In genomic region chr13:113792821-113793717, GRCh38 we compare ENCODE assay signal across 19 cellular contexts. TPM values are rescaled to one million over a fixed set of nuclear protein-coding genes. Genes with fewer than 3 reads are reported as not detected.
DNase-seq lines count a peak whose midpoint lies in the region; ATAC-seq and TF ChIP-seq lines count a peak whose summit lies in the region.
"Had no signal": no experiment of that assay in that cellular context is flagged by ENCODE, and none has a peak within 500 bp of the region (broad histone marks: within the 10 kb centered on the region; RNA-seq: fewer than 3 reads in every experiment).

No MANE protein-coding gene starts in this region.

- DNase-seq in cardiac septum (ENCODE audit: low spot score) (peak; percentile 67), left ventricle myocardium inferior (no peak), body of pancreas (peak in 1 of 4 donors; percentile 4), mucosa of descending colon (peak in 1 of 3 donors; percentile 32), aorta (peak in 1 of 2 donors; percentile 59)
- no peak for DNase-seq in effector CD8-positive, alpha-beta T cell (lab: John Stamatoyannopoulos, UW)
- DNase-seq: DMS53, EL, NCI-H1105, NCI-H1694, NCI-H2081 treated with DMSO at 0.1 percent for 48 hours, NCI-H510A, NCI-H82, OCI-M1, SIG-M5 had no signal

- intact Hi-C loops in cardiac septum (cut with DNase I) (no loop called here), left ventricle myocardium inferior (cut with micrococcal nuclease) (no loop called here), body of pancreas (cut with DNase I) (no loop called here), mucosa of descending colon (cut with DNase I, micrococcal nuclease) (no loop called here), aorta (cut with DNase I) (no loop called here)

- no peak overlapping the region for H3K27ac ChIP-seq in left ventricle myocardium inferior (replicated peaks)
- H3K27ac ChIP-seq in body of pancreas, result no peak overlapping the region
- H3K27ac ChIP-seq in aorta (ENCODE audit: low read depth in 1 of 2, low read length in 2 of 2), result no peak overlapping the region
- H3K27ac ChIP-seq: BLaER1 treated with 17β-estradiol and CSF1 and Interleukin-3, amounts not matched to agents 10 nM and 100 nM had no signal

- no peak for TF ChIP-seq CTCF in left ventricle myocardium inferior (IDR thresholded peaks at IDR 0.05; ENCODE audit: borderline replicate concordance)
- TF ChIP-seq CTCF in body of pancreas (IDR thresholded peaks at IDR 0.05), result no peak
- TF ChIP-seq CTCF in mucosa of descending colon (IDR thresholded peaks at IDR 0.05), result no peak

- H3K36me3 ChIP-seq in left ventricle myocardium inferior, result no peaks in the 10 kb centered on the region
- no peaks in the 10 kb centered on the region for H3K36me3 ChIP-seq in body of pancreas (replicated peaks in 1 of 2; ENCODE audit: insufficient read depth in 1 of 2, low read depth in 2 of 2)
- no peaks in the 10 kb centered on the region for H3K36me3 ChIP-seq in mucosa of descending colon (ENCODE audit: low read depth)
- no peaks in the 10 kb centered on the region for H3K36me3 ChIP-seq in aorta (ENCODE audit: control insufficient read depth in 1 of 2, insufficient read depth in 2 of 2, low read length in 1 of 2)
- H3K36me3 ChIP-seq: BLaER1 treated with 17β-estradiol and CSF1 and Interleukin-3, amounts not matched to agents 10 nM and 100 nM had no signal

- 67 to 72% methylated on average over 32 to 35 of the region's 35 CpGs for WGBS in body of pancreas, 2 donors
- WGBS in aorta, 2 donors, result 79 to 80% methylated on average over 35 of the region's 35 CpGs

- H3K4me1 ChIP-seq in left ventricle myocardium inferior (no peaks in the 10 kb centered on the region), body of pancreas (no peaks in the 10 kb centered on the region), mucosa of descending colon (ENCODE audit: low read depth) (peaks cover 6% of the 10 kb centered on the region), aorta (ENCODE audit: control insufficient read depth in 1 of 2, insufficient read depth in 2 of 2, low read length in 2 of 2) (no peaks in the 10 kb centered on the region)
- H3K4me1 ChIP-seq: BLaER1 treated with 17β-estradiol and CSF1 and Interleukin-3, amounts not matched to agents 10 nM and 100 nM had no signal

- H3K4me3 ChIP-seq in left ventricle myocardium inferior (no peak overlapping the region), body of pancreas (no peak overlapping the region), mucosa of descending colon (no peak overlapping the region), aorta (ENCODE audit: low read length in 2 of 2) (no peak overlapping the region)
- H3K4me3 ChIP-seq: BLaER1 treated with 17β-estradiol and CSF1 and Interleukin-3, amounts not matched to agents 10 nM and 100 nM; K562 had no signal

- ATAC-seq in body of pancreas, result peak; percentile 9
- ATAC-seq in mucosa of descending colon, result peak; percentile 83
- ATAC-seq in aorta (ENCODE audit: low FRiP score), result peak; percentile 54
- ATAC-seq in HG03378 (IDR thresholded peaks at IDR 0.05; ENCODE audit: unreplicated experiment), result no peak
- ATAC-seq: K562 had no signal

- H3K9me3 ChIP-seq in left ventricle myocardium inferior (replicated peaks) (no peaks in the 10 kb centered on the region), body of pancreas (no peaks in the 10 kb centered on the region), mucosa of descending colon (no peaks in the 10 kb centered on the region), aorta (ENCODE audit: control insufficient read depth, low read length) (no peaks in the 10 kb centered on the region)
- H3K9me3 ChIP-seq: BLaER1 treated with 17β-estradiol and CSF1 and Interleukin-3, amounts not matched to agents 10 nM and 100 nM had no signal

- H3K27me3 ChIP-seq in left ventricle myocardium inferior (ENCODE audit: low read depth), result peaks cover 9% of the 10 kb centered on the region
- H3K27me3 ChIP-seq in body of pancreas, result no peaks in the 10 kb centered on the region
- H3K27me3 ChIP-seq in aorta (ENCODE audit: control insufficient read depth in 1 of 2, insufficient read depth in 2 of 2, low read length in 1 of 2), result no peaks in the 10 kb centered on the region
- H3K27me3 ChIP-seq: BLaER1 treated with 17β-estradiol and CSF1 and Interleukin-3, amounts not matched to agents 10 nM and 100 nM had no signal

- no peak for TF ChIP-seq POLR2A in body of pancreas (IDR thresholded peaks at IDR 0.05)

RNA-seq across cellular contexts. Expression of gene TMEM255B, which starts 34.0 kb away (rescaled TPM):
- total RNA-seq in cardiac septum (10.7 TPM), left ventricle myocardium inferior (7.7 TPM), body of pancreas (1 to 10 TPM; 1.0 to 4.6 TPM), mucosa of descending colon (1 to 10 TPM; 2.9 to 6.6 (median 6.3) TPM), aorta (10 to 100 TPM; 36.6 to 67.3 TPM)
- 1 to 10 TPM in 1 of 2 donors, under 1 TPM in 1; 0.63 to 4.3 TPM for polyA plus RNA-seq in aorta
- polyA plus RNA-seq: CD8-positive, alpha-beta memory T cell had no signal
